Comparison of ENCODE assay signal across 9 cellular contexts in the genomic region with DNA sequence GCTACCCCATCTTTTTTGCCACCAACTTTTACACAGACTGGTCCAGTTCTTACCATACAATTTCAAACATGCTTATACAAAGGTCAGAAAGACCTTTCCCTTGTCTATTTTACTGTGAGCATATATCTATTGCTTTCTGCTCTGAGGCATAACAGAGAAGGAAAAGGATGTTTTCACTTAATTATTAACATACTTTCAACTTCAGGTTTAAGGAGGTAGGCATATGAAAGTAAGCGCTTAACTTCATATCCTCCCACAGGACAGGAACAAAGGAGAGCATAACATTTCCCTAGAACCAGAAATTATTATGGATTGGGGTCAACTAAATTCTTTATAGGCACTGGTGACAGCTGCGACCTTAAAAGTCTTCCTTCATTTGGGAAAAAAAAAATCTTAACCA. TPM values are rescaled to one million over a fixed set of nuclear protein-coding genes. Genes with fewer than 3 reads are reported as not detected.
DNase-seq lines count a peak whose midpoint lies in the region; ATAC-seq, FAIRE-seq and TF ChIP-seq lines count a peak whose summit lies in the region.
"Had no signal": no experiment of that assay in that cellular context is flagged by ENCODE, and none has a peak within 500 bp of the region (broad histone marks: within the 10 kb centered on the region; RNA-seq: fewer than 3 reads in every experiment).

No MANE protein-coding gene starts in this region.

- BruUV-seq in endothelial cell of umbilical vein (replicated peaks; lab: Mats Ljungman, UMichigan): TSS peak; percentile 61

- POLR2A ChIA-PET in endothelial cell of umbilical vein (lab: Charles Lee) (interaction anchor here (0.6 to 1.2 kb wide), 2 partner anchors 27 to 64 kb away, joined by 3 to 6 read pairs; no protein-coding TSS in a partner anchor), HEK293T (lab: Yijun Ruan, JAX) (interaction anchor here (0.6 to 0.9 kb wide), 2 partner anchors 10 to 27 kb away, joined by 3 to 4 read pairs; no protein-coding TSS in a partner anchor)

- H3K4me1 ChIP-seq in endothelial cell of umbilical vein (ENCODE audit: control insufficient read depth, extremely low read depth, insufficient read depth, low read length) (peaks cover 12% of the 10 kb centered on the region), sigmoid colon (peaks cover 0 to 14% (median 2%) of the 10 kb centered on the region in 4 donors)
- no peaks in the 10 kb centered on the region for H3K4me1 ChIP-seq in effector memory CD4-positive, alpha-beta T cell (ENCODE audit: control insufficient read depth, insufficient read depth, low read length, poor library complexity, severe bottlenecking)

- H4K20me1 ChIP-seq in endothelial cell of umbilical vein (replicated peaks; ENCODE audit: control insufficient read depth, extremely low read depth, insufficient read depth, low read length): no peaks in the 10 kb centered on the region

- dilution Hi-C loops in endothelial cell of umbilical vein (cut with MboI; ENCODE audit: extremely low pct_ligation_motif_present, low sequenced_read_pairs): no loop called here

- H3K9ac ChIP-seq in endothelial cell of umbilical vein (replicated peaks; ENCODE audit: extremely low read depth, insufficient read depth, low read length): peak overlapping the region; percentile 87

- H3K27ac Mint-ChIP-seq in IgD-negative memory B cell: peak overlapping the region in 2 of 3 donors; percentile 15 to 78

- no peak for FAIRE-seq in endothelial cell of umbilical vein (lab: Jason Lieb, UNC)

- 66 to 71% methylated on average over 2 of the region's 2 CpGs for WGBS in sigmoid colon, 2 donors

- TF ChIP-seq CTCF in endothelial cell of umbilical vein (IDR thresholded peaks at IDR 0.05; ENCODE audit: extremely low read depth in 1 of 2, insufficient read depth in 1 of 2, low read depth in 1 of 2, low read length in 2 of 2) (no peak), sigmoid colon (IDR thresholded peaks at IDR 0.05) (no peak)

- no peaks in the 10 kb centered on the region for H3K9me1 ChIP-seq in endothelial cell of umbilical vein (replicated peaks; ENCODE audit: control insufficient read depth, extremely low read depth, insufficient read depth, low read length)

- no peaks in the 10 kb centered on the region for H3K27me3 ChIP-seq in endothelial cell of umbilical vein (ENCODE audit: control insufficient read depth in 2 of 2, insufficient read depth in 2 of 2, low read length in 2 of 2)
- H3K27me3 ChIP-seq in sigmoid colon: no peaks in the 10 kb centered on the region
- H3K27me3 ChIP-seq in effector memory CD4-positive, alpha-beta T cell (replicated peaks; ENCODE audit: control insufficient read depth, insufficient read depth, low read length, poor library complexity, severe bottlenecking): no peaks in the 10 kb centered on the region

- H3K79me2 ChIP-seq in endothelial cell of umbilical vein (ENCODE audit: control insufficient read depth, insufficient read depth, low read length): peaks cover 47% of the 10 kb centered on the region

- peak overlapping the region; percentile 4 for H2AFZ ChIP-seq in endothelial cell of umbilical vein (ENCODE audit: low read depth, low read length)

- peak overlapping the region; percentile 84 for H3K27ac ChIP-seq in endothelial cell of umbilical vein (ENCODE audit: insufficient read depth, low read depth, low read length)
- peak overlapping the region; percentile 84 to 94 (median 90) for H3K27ac ChIP-seq in sigmoid colon
- no peak overlapping the region for H3K27ac ChIP-seq in effector memory CD4-positive, alpha-beta T cell (ENCODE audit: insufficient read depth, low read length, poor library complexity, severe bottlenecking)

- H3K9me3 ChIP-seq in endothelial cell of umbilical vein (replicated peaks; ENCODE audit: control insufficient read depth, insufficient read depth, low read length): no peaks in the 10 kb centered on the region
- no peaks in the 10 kb centered on the region for H3K9me3 ChIP-seq in sigmoid colon
- H3K9me3 ChIP-seq in effector memory CD4-positive, alpha-beta T cell (ENCODE audit: control insufficient read depth, low read length): no peaks in the 10 kb centered on the region

- H3K36me3 ChIP-seq in endothelial cell of umbilical vein (ENCODE audit: control insufficient read depth in 2 of 2, extremely low read depth in 1 of 2, insufficient read depth in 2 of 2, low read length in 2 of 2) (no peaks in the 10 kb centered on the region), sigmoid colon (no peaks in the 10 kb centered on the region)
- no peaks in the 10 kb centered on the region for H3K36me3 ChIP-seq in effector memory CD4-positive, alpha-beta T cell (ENCODE audit: control insufficient read depth, insufficient read depth, low read length)

- intact Hi-C loops in endothelial cell of umbilical vein (cut with micrococcal nuclease) (loop anchor here (1.0 to 10.0 kb wide), 4 partner anchors 27 to 462 kb away; a partner anchor contains a TSS), sigmoid colon (cut with DNase I) (loop anchor here (5.0 kb wide), 1 partner anchor 155 kb away; a partner anchor contains a TSS)

- CTCF ChIA-PET in endothelial cell of umbilical vein (lab: Charles Lee): interaction anchor here (1.0 to 2.1 kb wide), 7 partner anchors 10 to 92 kb away, joined by 3 to 6 read pairs (median 4); no protein-coding TSS in a partner anchor
- CTCF ChIA-PET in HEK293T (lab: Yijun Ruan, JAX): no interaction called here

- ATAC-seq in GM18909 (IDR thresholded peaks at IDR 0.05; ENCODE audit: poor library complexity, unreplicated experiment): peak; percentile 45
- no peak for ATAC-seq in HG03095 (IDR thresholded peaks at IDR 0.05; ENCODE audit: unreplicated experiment)

- H3K4me1 Mint-ChIP-seq in IgD-negative memory B cell: peaks cover 8 to 17% (median 12%) of the 10 kb centered on the region in 3 donors

- peaks cover 2% of the 10 kb centered on the region for H3K27me3 Mint-ChIP-seq in IgD-negative memory B cell

- H3K36me3 Mint-ChIP-seq in IgD-negative memory B cell: peaks cover 7% of the 10 kb centered on the region

- H3K9me3 Mint-ChIP-seq in IgD-negative memory B cell: no peaks in the 10 kb centered on the region

- peak overlapping the region; percentile 64 for H3K4me2 ChIP-seq in endothelial cell of umbilical vein (ENCODE audit: insufficient read depth, low read length)

- no peak for TF ChIP-seq EP300 in sigmoid colon (IDR thresholded peaks at IDR 0.05)

- DNase-seq in endothelial cell of umbilical vein (ENCODE audit: low read depth, low spot score): no peak
- DNase-seq in sigmoid colon: no peak
- DNase-seq in HEK293T (ENCODE audit: extremely low spot score): no peak
- DNase-seq in OCI-M2 (lab: John Stamatoyannopoulos, UW; ENCODE audit: unreplicated experiment): no peak
- no peak for DNase-seq in effector memory CD4-positive, alpha-beta T cell

- peak overlapping the region; percentile 84 to 99 (median 92) for H3K4me3 Mint-ChIP-seq in IgD-negative memory B cell

- H3K4me3 ChIP-seq in endothelial cell of umbilical vein (replicated peaks in 1 of 3; ENCODE audit: insufficient read depth in 1 of 3, low read depth in 1 of 3, low read length in 3 of 3) (peak overlapping the region; percentile 14 to 68 (median 60)), sigmoid colon (peak overlapping the region; percentile 61 to 75 (median 68))
- H3K4me3 ChIP-seq in effector memory CD4-positive, alpha-beta T cell (ENCODE audit: insufficient read depth, low read depth, low read length, poor library complexity, severe bottlenecking): no peak overlapping the region

- TF ChIP-seq POLR2A in endothelial cell of umbilical vein (IDR thresholded peaks at IDR 0.05; ENCODE audit: low read depth, low read length) (no peak), sigmoid colon (IDR thresholded peaks at IDR 0.05) (no peak)

RNA-seq across cellular contexts. Expression of a gene that starts 1.1 kb away (rescaled TPM):
- polyA plus RNA-seq in IgD-negative memory B cell: 6.2 TPM
- total RNA-seq in endothelial cell of umbilical vein: 54.8 and 62.5 TPM in 2 replicates
- 9.4 and 11.6 TPM in 2 replicates for polyA plus RNA-seq in endothelial cell of umbilical vein
- polyA plus RNA-seq in endothelial cell of umbilical vein (2011; cell fraction: cytosol; rRNA removed): 9.0 and 10.3 TPM in 2 replicates
- polyA plus RNA-seq in endothelial cell of umbilical vein (2011; cell fraction: nucleus; rRNA removed): 95.8 and 116 TPM in 2 replicates
- polyA plus RNA-seq in endothelial cell of umbilical vein (2012): 34.8 and 37.2 TPM in 2 replicates
- 41.1 and 61.7 TPM in 2 replicates for polyA minus RNA-seq in endothelial cell of umbilical vein
- not detected for polyA minus RNA-seq in endothelial cell of umbilical vein (2011; cell fraction: cytosol; rRNA and poly(A)+ RNA removed)
- 73.0 and 96.0 TPM in 2 replicates for polyA minus RNA-seq in endothelial cell of umbilical vein (2011; cell fraction: nucleus; rRNA and poly(A)+ RNA removed)
- total RNA-seq in sigmoid colon: 10 to 100 TPM; 21.8 to 80.4 (median 47.0) TPM
- polyA plus RNA-seq in sigmoid colon: 1 to 10 TPM; 2.4 to 8.6 (median 3.2) TPM

RNA-seq across cellular contexts. Expression of a gene that starts 14.5 kb away (rescaled TPM):
- not detected for polyA plus RNA-seq in IgD-negative memory B cell
- total RNA-seq in endothelial cell of umbilical vein: 0.14 TPM in 1 of 2 replicates, not detected in the other
- 0.01 TPM in 1 of 2 replicates, not detected in the other for polyA plus RNA-seq in endothelial cell of umbilical vein
- not detected in 2 replicates for polyA plus RNA-seq in endothelial cell of umbilical vein (2011; cell fraction: cytosol; rRNA removed)
- not detected in 2 replicates for polyA plus RNA-seq in endothelial cell of umbilical vein (2011; cell fraction: nucleus; rRNA removed)
- polyA plus RNA-seq in endothelial cell of umbilical vein (2012): not detected in 2 replicates
- not detected in 2 replicates for polyA minus RNA-seq in endothelial cell of umbilical vein
- polyA minus RNA-seq in endothelial cell of umbilical vein (2011; cell fraction: cytosol; rRNA and poly(A)+ RNA removed): not detected
- polyA minus RNA-seq in endothelial cell of umbilical vein (2011; cell fraction: nucleus; rRNA and poly(A)+ RNA removed): not detected in 2 replicates
- total RNA-seq in sigmoid colon: under 1 TPM in 2 of 4 donors, not detected in 2; 0.16 to 0.27 TPM
- under 1 TPM in 1 of 3 donors, not detected in 2; 0.13 TPM for polyA plus RNA-seq in sigmoid colon
- total RNA-seq: lung had no signal
- polyA plus RNA-seq: lung had no signal

RNA-seq across cellular contexts. Expression of a gene that starts 29.1 kb away (rescaled TPM):
- polyA plus RNA-seq in IgD-negative memory B cell (not detected), endothelial cell of umbilical vein (not detected in 2 replicates), sigmoid colon (under 1 TPM in 1 of 3 donors, not detected in 2; 0.03 TPM)
- total RNA-seq in endothelial cell of umbilical vein (not detected in 2 replicates), sigmoid colon (not detected)
- polyA plus RNA-seq in endothelial cell of umbilical vein (2011; cell fraction: cytosol; rRNA removed): not detected in 2 replicates
- not detected in 2 replicates for polyA plus RNA-seq in endothelial cell of umbilical vein (2011; cell fraction: nucleus; rRNA removed)
- polyA plus RNA-seq in endothelial cell of umbilical vein (2012): not detected in 2 replicates
- polyA minus RNA-seq in endothelial cell of umbilical vein: not detected in 2 replicates
- polyA minus RNA-seq in endothelial cell of umbilical vein (2011; cell fraction: cytosol; rRNA and poly(A)+ RNA removed): not detected
- not detected in 2 replicates for polyA minus RNA-seq in endothelial cell of umbilical vein (2011; cell fraction: nucleus; rRNA and poly(A)+ RNA removed)
- polyA plus RNA-seq: lung had no signal

RNA-seq across cellular contexts. Expression of a gene that starts 56.2 kb away (rescaled TPM):
- not detected for polyA plus RNA-seq in IgD-negative memory B cell
- total RNA-seq in endothelial cell of umbilical vein: not detected in 2 replicates
- polyA plus RNA-seq in endothelial cell of umbilical vein: not detected in 2 replicates
- polyA plus RNA-seq in endothelial cell of umbilical vein (2011; cell fraction: cytosol; rRNA removed): not detected in 2 replicates
- not detected in 2 replicates for polyA plus RNA-seq in endothelial cell of umbilical vein (2011; cell fraction: nucleus; rRNA removed)
- not detected in 2 replicates for polyA plus RNA-seq in endothelial cell of umbilical vein (2012)
- not detected in 2 replicates for polyA minus RNA-seq in endothelial cell of umbilical vein
- not detected for polyA minus RNA-seq in endothelial cell of umbilical vein (2011; cell fraction: cytosol; rRNA and poly(A)+ RNA removed)
- not detected in 2 replicates for polyA minus RNA-seq in endothelial cell of umbilical vein (2011; cell fraction: nucleus; rRNA and poly(A)+ RNA removed)
- under 1 TPM in 1 of 4 donors, not detected in 3; 0.36 TPM for total RNA-seq in sigmoid colon
- not detected for polyA plus RNA-seq in sigmoid colon
- total RNA-seq: lung had no signal
